ENCODE assay signal across 1 cellular context in genomic region chr9:73024601-73025034, GRCh38.
TF ChIP-seq lines count a peak whose summit lies in the region.

No MANE protein-coding gene starts in this region.

TF ChIP-seq in K562, 482 proteins besides CTCF, POLR2A, EP300 and RAD21 (continued from another document and continues in another):
- TF ChIP-seq ZNF764 (CRISPR knock-in tag; IDR thresholded peaks at IDR 0.05; ENCODE audit: low read depth): no peak
- no peak for TF ChIP-seq CCAR2 (IDR thresholded peaks at IDR 0.05; ENCODE audit: low read depth, low read length)
- no peak for TF ChIP-seq ZNF143 (CRISPR knock-in tag; IDR thresholded peaks at IDR 0.05)
- TF ChIP-seq PHB (CRISPR knock-in tag; IDR thresholded peaks at IDR 0.05): no peak
- TF ChIP-seq CCNT2 (IDR thresholded peaks at IDR 0.05; ENCODE audit: borderline replicate concordance, extremely low read depth, insufficient read length, low read depth, low read length): peak; percentile 90
- peak; percentile 69; the same call in 1 of the 2 replicates for TF ChIP-seq MTA3 (IDR thresholded peaks at IDR 0.05; ENCODE audit: borderline replicate concordance)
- TF ChIP-seq HNRNPLL (IDR thresholded peaks at IDR 0.05; ENCODE audit: low read depth, low read length, poor library complexity, severe bottlenecking): no peak
- TF ChIP-seq ZNF146 (CRISPR knock-in tag; IDR thresholded peaks at IDR 0.05; ENCODE audit: unreplicated experiment): no peak
- no peak for TF ChIP-seq ZBTB1 (CRISPR knock-in tag; IDR thresholded peaks at IDR 0.05; ENCODE audit: borderline replicate concordance, low read depth)
- TF ChIP-seq KLF1 (tag; IDR thresholded peaks at IDR 0.05): no peak
- no peak for TF ChIP-seq ZNF76 (CRISPR knock-in tag; IDR thresholded peaks at IDR 0.05; ENCODE audit: borderline replicate concordance)
- no peak for TF ChIP-seq SREBF1 (IDR thresholded peaks at IDR 0.05; ENCODE audit: borderline replicate concordance, low read depth, low read length)
- TF ChIP-seq ZNF324 (CRISPR knock-in tag; IDR thresholded peaks at IDR 0.05): no peak
- TF ChIP-seq NELFE (IDR thresholded peaks at IDR 0.05; ENCODE audit: insufficient read depth, insufficient read length): no peak
- no peak for TF ChIP-seq CTBP1 (IDR thresholded peaks at IDR 0.05; ENCODE audit: borderline replicate concordance)
- TF ChIP-seq NEUROD1 (IDR thresholded peaks at IDR 0.05; ENCODE audit: borderline replicate concordance, low read depth, low read length, partially characterized antibody): peak; percentile 82
- TF ChIP-seq LCOR (CRISPR knock-in tag; IDR thresholded peaks at IDR 0.05): no peak
- TF ChIP-seq HNRNPH1 (optimal IDR thresholded peaks at IDR 0.05; ENCODE audit: low read depth, low read length): no peak
- TF ChIP-seq KLF6 (CRISPR knock-in tag; IDR thresholded peaks at IDR 0.05; ENCODE audit: borderline replicate concordance): no peak
- TF ChIP-seq NONO (IDR thresholded peaks at IDR 0.05; ENCODE audit: low read depth in 2 of 2, low read length in 1 of 2): peak in 1 of 2 experiments; percentile 79; a peak in 1 of 4 replicates
- TF ChIP-seq UBTF (IDR thresholded peaks at IDR 0.05; ENCODE audit: borderline replicate concordance in 1 of 2, low read depth in 2 of 2, low read length in 2 of 2): no peak
- peak; percentile 83 for TF ChIP-seq BRD9 (IDR thresholded peaks at IDR 0.05; ENCODE audit: low read depth, partially characterized antibody)
- no peak for TF ChIP-seq ELK1 (CRISPR knock-in tag; IDR thresholded peaks at IDR 0.05)
- TF ChIP-seq HEY1 (CRISPR knock-in tag; IDR thresholded peaks at IDR 0.05; ENCODE audit: borderline replicate concordance): no peak
- TF ChIP-seq AFF4 (CRISPR knock-in tag; IDR thresholded peaks at IDR 0.05): no peak
- TF ChIP-seq MXI1 (IDR thresholded peaks at IDR 0.05; ENCODE audit: low read depth, low read length): no peak
- peak; percentile 30; the same call in 1 of the 2 replicates for TF ChIP-seq ESRRA (IDR thresholded peaks at IDR 0.05; ENCODE audit: borderline replicate concordance, low read depth)
- no peak for TF ChIP-seq CEBPB (tag; IDR thresholded peaks at IDR 0.05)
- TF ChIP-seq GTF3C2 (IDR thresholded peaks at IDR 0.05; ENCODE audit: borderline replicate concordance, extremely low read depth, insufficient read length): no peak
- TF ChIP-seq CREB3L1 (IDR thresholded peaks at IDR 0.05; ENCODE audit: borderline replicate concordance, low read depth): 0 out of 2 replicates have a peak, but pooled peaks have one; percentile 22
- TF ChIP-seq NCOA4 (IDR thresholded peaks at IDR 0.05; ENCODE audit: partially characterized antibody): peak; percentile 68
- peak in 1 of 2 experiments; percentile 68; a peak in 2 of 4 replicates for TF ChIP-seq MNT (conservative IDR thresholded peaks at IDR 0.05)
- TF ChIP-seq ATF7 (IDR thresholded peaks at IDR 0.05): peak; percentile 72
- peak; percentile 97 for TF ChIP-seq KLF16 (IDR thresholded peaks at IDR 0.05)
- no peak for TF ChIP-seq ZSCAN29 (IDR thresholded peaks at IDR 0.05)
- no peak for TF ChIP-seq PCBP2 (IDR thresholded peaks at IDR 0.05; ENCODE audit: low read depth, low read length, poor library complexity, severe bottlenecking)
- TF ChIP-seq KDM1A (IDR thresholded peaks at IDR 0.05): peak; percentile 97
- TF ChIP-seq ZNF282 (CRISPR knock-in tag; IDR thresholded peaks at IDR 0.05): no peak
- TF ChIP-seq ZBED1 (IDR thresholded peaks at IDR 0.05): 0 out of 2 replicates have a peak, but pooled peaks have one; percentile 30
- no peak for TF ChIP-seq ZNF668 (CRISPR knock-in tag; IDR thresholded peaks at IDR 0.05)
- TF ChIP-seq ZC3H4 (CRISPR knock-in tag; IDR thresholded peaks at IDR 0.05; ENCODE audit: borderline replicate concordance): no peak
- no peak for TF ChIP-seq ZNF23 (CRISPR knock-in tag; IDR thresholded peaks at IDR 0.05)
- TF ChIP-seq MYBL2 (IDR thresholded peaks at IDR 0.05; ENCODE audit: low read depth): peak; percentile 68; the same call in 1 of the 2 replicates
- no peak for TF ChIP-seq MYBL2 (CRISPR knock-in tag; IDR thresholded peaks at IDR 0.05; ENCODE audit: borderline replicate concordance)
- no peak for TF ChIP-seq BACH1 (tag; IDR thresholded peaks at IDR 0.05)
- TF ChIP-seq E2F3 (CRISPR knock-in tag; IDR thresholded peaks at IDR 0.05): no peak
- TF ChIP-seq ZNF316 (IDR thresholded peaks at IDR 0.05): no peak
- no peak for TF ChIP-seq ESRRB (CRISPR knock-in tag; IDR thresholded peaks at IDR 0.05; ENCODE audit: borderline replicate concordance)
- peak; percentile 98 for TF ChIP-seq NCOR1 (IDR thresholded peaks at IDR 0.05)
- no peak for TF ChIP-seq TEAD2 (tag; IDR thresholded peaks at IDR 0.05)
- no peak for TF ChIP-seq SAFB2 (IDR thresholded peaks at IDR 0.05; ENCODE audit: borderline replicate concordance, low read depth, low read length, severe bottlenecking)
- TF ChIP-seq PTRF (tag; IDR thresholded peaks at IDR 0.05): no peak
- peak; percentile 60; the same call in 1 of the 2 replicates for TF ChIP-seq ILF3 (IDR thresholded peaks at IDR 0.05; ENCODE audit: borderline replicate concordance)
- no peak for TF ChIP-seq ZNF830 (CRISPR knock-in tag; IDR thresholded peaks at IDR 0.05)
- no peak for TF ChIP-seq ZSCAN32 (CRISPR knock-in tag; IDR thresholded peaks at IDR 0.05)
- TF ChIP-seq ZNF133 (CRISPR knock-in tag; IDR thresholded peaks at IDR 0.05): no peak
- TF ChIP-seq DACH1 (IDR thresholded peaks at IDR 0.05; ENCODE audit: partially characterized antibody): no peak
- TF ChIP-seq ZNF79 (CRISPR knock-in tag; IDR thresholded peaks at IDR 0.05; ENCODE audit: low read depth): no peak
- no peak for TF ChIP-seq NR2C2 (CRISPR knock-in tag; IDR thresholded peaks at IDR 0.05)
- peak; percentile 15; the same call in 1 of the 2 replicates for TF ChIP-seq NR2C2 (tag; IDR thresholded peaks at IDR 0.05)
- no peak for TF ChIP-seq IRF1 (CRISPR knock-in tag; IDR thresholded peaks at IDR 0.05; ENCODE audit: borderline replicate concordance)
